Comparison of ENCODE assay signal across 36 cellular contexts in genomic region chr14:92641306-92641705, GRCh38.
"Had no signal": no experiment of that assay in that cellular context is flagged by ENCODE, and none has a peak within 500 bp of the region (broad histone marks: within the 10 kb centered on the region; RNA-seq: fewer than 3 reads in every experiment).

No MANE protein-coding gene starts in this region.

- H3K4me3 ChIP-seq: MG63, PC-9 had no signal

- H3K27ac Mint-ChIP-seq: activated B cell treated with CpG ODN at 0.5 μM for 24 hours; activated CD4-positive, alpha-beta memory T cell treated with anti-CD3 and anti-CD28 coated beads, Interleukin-2, amount 10 ng/mL, durations not matched to agents 7 days and 5 days; activated CD8-positive, alpha-beta memory T cell treated with anti-CD3 and anti-CD28 coated beads, Interleukin-2, amount 10 ng/mL, durations not matched to agents 7 days and 5 days; activated naive CD4-positive, alpha-beta T cell treated with anti-CD3 and anti-CD28 coated beads, Interleukin-2, amount 10 ng/mL, durations not matched to agents 7 days and 5 days; activated naive CD8-positive, alpha-beta T cell; activated naive CD8-positive, alpha-beta T cell treated with anti-CD3 and anti-CD28 coated beads, Interleukin-2, amount 50 U/mL, for 24 hours; brain had no signal

- H3K4me3 Mint-ChIP-seq: activated B cell treated with CpG ODN at 0.5 μM for 24 hours; activated CD4-positive, alpha-beta memory T cell treated with anti-CD3 and anti-CD28 coated beads, Interleukin-2, amount 10 ng/mL, durations not matched to agents 7 days and 5 days; activated CD8-positive, alpha-beta memory T cell treated with anti-CD3 and anti-CD28 coated beads, Interleukin-2, amount 10 ng/mL, durations not matched to agents 7 days and 5 days; activated naive CD4-positive, alpha-beta T cell treated with anti-CD3 and anti-CD28 coated beads, Interleukin-2, amount 10 ng/mL, durations not matched to agents 7 days and 5 days; activated naive CD8-positive, alpha-beta T cell; activated naive CD8-positive, alpha-beta T cell treated with anti-CD3 and anti-CD28 coated beads, Interleukin-2, amount 50 U/mL, for 24 hours; brain had no signal

- DNase-seq: activated B cell treated with CpG ODN at 0.5 μM for 24 hours; activated CD4-positive, alpha-beta memory T cell treated with anti-CD3 and anti-CD28 coated beads, Interleukin-2, amount 10 ng/mL, durations not matched to agents 7 days and 5 days; activated CD4-positive, alpha-beta T cell treated with anti-CD3 and anti-CD28 coated beads for 4 hours; activated CD4-positive, CD25-positive, alpha-beta regulatory T cell treated with anti-CD3 and anti-CD28 coated beads, Interleukin-2, amount 50 U/mL, for 72 hours; activated CD8-positive, alpha-beta memory T cell treated with anti-CD3 and anti-CD28 coated beads for 24 hours; activated CD8-positive, alpha-beta memory T cell treated with anti-CD3 and anti-CD28 coated beads, Interleukin-2, amount 10 ng/mL, durations not matched to agents 7 days and 5 days; activated CD8-positive, alpha-beta memory T cell treated with anti-CD3 and anti-CD28 coated beads, Interleukin-2, amount 50 U/mL, for 48 hours; activated effector memory CD4-positive, alpha-beta T cell treated with Interleukin-2 at 50 U/mL for 16 hours; activated naive CD4-positive, alpha-beta T cell treated with anti-CD3 and anti-CD28 coated beads, Interleukin-2, amount 10 ng/mL, durations not matched to agents 7 days and 5 days; activated naive CD8-positive, alpha-beta T cell treated with anti-CD3 and anti-CD28 coated beads, Interleukin-2, amount 50 U/mL, for 24 hours; activated T-cell treated with anti-CD3 and anti-CD28 coated beads, Interleukin-2, amount 50 U/mL, for 48 hours; anterior cingulate cortex; caudate nucleus; Kasumi-1; MG63; NCI-H1048; NCI-H1105 treated with DMSO at 0.1 percent for 48 hours; NCI-H1436; NCI-H1694; NCI-H1930; NCI-H2081 treated with DMSO at 0.1 percent for 48 hours; NCI-H345; NCI-H524 treated with DMSO at 0.1 percent for 48 hours; NK-92 treated with Interleukin-12 subunit alpha and Interleukin-12 subunit beta, amount 100 ng/mL, for 24 hours; PC-9; SIG-M5; SW 1271; T-helper 1 cell; T-helper 2 cell; T-helper 9 cell had no signal

- H2AFZ ChIP-seq: PC-9 had no signal

- H3K27me3 ChIP-seq: MG63 had no signal

- H3K27me3 Mint-ChIP-seq: activated B cell treated with CpG ODN at 0.5 μM for 24 hours; activated CD4-positive, alpha-beta memory T cell treated with anti-CD3 and anti-CD28 coated beads, Interleukin-2, amount 10 ng/mL, durations not matched to agents 7 days and 5 days; activated CD8-positive, alpha-beta memory T cell treated with anti-CD3 and anti-CD28 coated beads, Interleukin-2, amount 10 ng/mL, durations not matched to agents 7 days and 5 days; activated naive CD8-positive, alpha-beta T cell; activated naive CD8-positive, alpha-beta T cell treated with anti-CD3 and anti-CD28 coated beads, Interleukin-2, amount 50 U/mL, for 24 hours; brain had no signal

- H3K4me2 ChIP-seq: PC-9 had no signal

- H3K9me3 Mint-ChIP-seq: activated B cell treated with CpG ODN at 0.5 μM for 24 hours; activated naive CD8-positive, alpha-beta T cell treated with anti-CD3 and anti-CD28 coated beads, Interleukin-2, amount 50 U/mL, for 24 hours had no signal

- H3K27ac ChIP-seq: PC-9, RWPE1, VCaP had no signal

- ATAC-seq: activated CD8-positive, alpha-beta memory T cell treated with anti-CD3 and anti-CD28 coated beads, Interleukin-2, amount 10 ng/mL, durations not matched to agents 7 days and 5 days; activated naive CD8-positive, alpha-beta T cell treated with anti-CD3 and anti-CD28 coated beads, Interleukin-2, amount 50 U/mL, for 24 hours; Right ventricle myocardium inferior; SK-N-SH treated with all-trans-retinoic acid at 6 μM for 48 hours had no signal
